ENCODE assay signal across 1 cellular context in the genomic region with DNA sequence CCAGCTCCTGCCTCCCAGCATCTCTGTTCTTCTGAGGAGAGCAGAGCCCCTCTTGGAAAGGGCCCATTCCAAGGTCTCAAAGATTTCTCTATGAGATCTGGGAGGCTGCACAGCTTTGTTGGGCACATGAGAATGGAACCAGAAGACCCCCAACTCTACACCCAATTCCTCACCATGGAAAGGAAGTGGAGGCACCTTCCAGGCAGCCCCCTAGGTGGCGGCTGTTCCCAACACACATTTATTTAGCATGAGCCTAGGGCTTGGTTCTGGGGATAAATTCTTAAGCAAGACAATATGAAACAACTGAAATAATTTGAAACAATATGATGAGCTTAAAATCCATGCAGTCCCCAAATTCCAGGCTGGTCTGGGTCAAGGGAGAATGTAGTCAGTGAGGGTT.
TF ChIP-seq lines count a peak whose summit lies in the region.

No MANE protein-coding gene starts in this region.

TF ChIP-seq in WTC11, 78 proteins besides CTCF, POLR2A, EP300 and RAD21:
- TF ChIP-seq, protein P1, sequence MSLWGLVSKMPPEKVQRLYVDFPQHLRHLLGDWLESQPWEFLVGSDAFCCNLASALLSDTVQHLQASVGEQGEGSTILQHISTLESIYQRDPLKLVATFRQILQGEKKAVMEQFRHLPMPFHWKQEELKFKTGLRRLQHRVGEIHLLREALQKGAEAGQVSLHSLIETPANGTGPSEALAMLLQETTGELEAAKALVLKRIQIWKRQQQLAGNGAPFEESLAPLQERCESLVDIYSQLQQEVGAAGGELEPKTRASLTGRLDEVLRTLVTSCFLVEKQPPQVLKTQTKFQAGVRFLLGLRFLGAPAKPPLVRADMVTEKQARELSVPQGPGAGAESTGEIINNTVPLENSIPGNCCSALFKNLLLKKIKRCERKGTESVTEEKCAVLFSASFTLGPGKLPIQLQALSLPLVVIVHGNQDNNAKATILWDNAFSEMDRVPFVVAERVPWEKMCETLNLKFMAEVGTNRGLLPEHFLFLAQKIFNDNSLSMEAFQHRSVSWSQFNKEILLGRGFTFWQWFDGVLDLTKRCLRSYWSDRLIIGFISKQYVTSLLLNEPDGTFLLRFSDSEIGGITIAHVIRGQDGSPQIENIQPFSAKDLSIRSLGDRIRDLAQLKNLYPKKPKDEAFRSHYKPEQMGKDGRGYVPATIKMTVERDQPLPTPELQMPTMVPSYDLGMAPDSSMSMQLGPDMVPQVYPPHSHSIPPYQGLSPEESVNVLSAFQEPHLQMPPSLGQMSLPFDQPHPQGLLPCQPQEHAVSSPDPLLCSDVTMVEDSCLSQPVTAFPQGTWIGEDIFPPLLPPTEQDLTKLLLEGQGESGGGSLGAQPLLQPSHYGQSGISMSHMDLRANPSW (CRISPR knock-in tag; conservative IDR thresholded peaks at IDR 0.05; ENCODE audit: low read depth) = no peak
- TF ChIP-seq, protein P2, sequence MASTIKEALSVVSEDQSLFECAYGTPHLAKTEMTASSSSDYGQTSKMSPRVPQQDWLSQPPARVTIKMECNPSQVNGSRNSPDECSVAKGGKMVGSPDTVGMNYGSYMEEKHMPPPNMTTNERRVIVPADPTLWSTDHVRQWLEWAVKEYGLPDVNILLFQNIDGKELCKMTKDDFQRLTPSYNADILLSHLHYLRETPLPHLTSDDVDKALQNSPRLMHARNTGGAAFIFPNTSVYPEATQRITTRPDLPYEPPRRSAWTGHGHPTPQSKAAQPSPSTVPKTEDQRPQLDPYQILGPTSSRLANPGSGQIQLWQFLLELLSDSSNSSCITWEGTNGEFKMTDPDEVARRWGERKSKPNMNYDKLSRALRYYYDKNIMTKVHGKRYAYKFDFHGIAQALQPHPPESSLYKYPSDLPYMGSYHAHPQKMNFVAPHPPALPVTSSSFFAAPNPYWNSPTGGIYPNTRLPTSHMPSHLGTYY (CRISPR knock-in tag; IDR thresholded peaks at IDR 0.05) = no peak
- TF ChIP-seq SMAD4 (CRISPR knock-in tag; IDR thresholded peaks at IDR 0.05) (no peak), SP1 (CRISPR knock-in tag; conservative IDR thresholded peaks at IDR 0.05) (no peak), ELF4 (CRISPR knock-in tag; IDR thresholded peaks at IDR 0.05; ENCODE audit: low read depth) (no peak), ZNF396 (CRISPR knock-in tag; IDR thresholded peaks at IDR 0.05; ENCODE audit: borderline replicate concordance) (no peak), ZNF416 (CRISPR knock-in tag; IDR thresholded peaks at IDR 0.05) (no peak), SMAD3 (CRISPR knock-in tag; IDR thresholded peaks at IDR 0.05; ENCODE audit: borderline replicate concordance) (no peak), OVOL2 (CRISPR knock-in tag; IDR thresholded peaks at IDR 0.05; ENCODE audit: borderline replicate concordance) (no peak), TEAD1 (CRISPR knock-in tag; IDR thresholded peaks at IDR 0.05) (no peak), FOXJ3 (CRISPR knock-in tag; IDR thresholded peaks at IDR 0.05; ENCODE audit: borderline replicate concordance) (no peak), TCF7 (CRISPR knock-in tag; IDR thresholded peaks at IDR 0.05; ENCODE audit: low read depth) (no peak), IRF2 (CRISPR knock-in tag; IDR thresholded peaks at IDR 0.05; ENCODE audit: borderline replicate concordance, low read depth) (no peak)
- TF ChIP-seq, protein P3, sequence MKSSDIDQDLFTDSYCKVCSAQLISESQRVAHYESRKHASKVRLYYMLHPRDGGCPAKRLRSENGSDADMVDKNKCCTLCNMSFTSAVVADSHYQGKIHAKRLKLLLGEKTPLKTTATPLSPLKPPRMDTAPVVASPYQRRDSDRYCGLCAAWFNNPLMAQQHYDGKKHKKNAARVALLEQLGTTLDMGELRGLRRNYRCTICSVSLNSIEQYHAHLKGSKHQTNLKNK (CRISPR knock-in tag; IDR thresholded peaks at IDR 0.05) = no peak
- TF ChIP-seq, protein P4, sequence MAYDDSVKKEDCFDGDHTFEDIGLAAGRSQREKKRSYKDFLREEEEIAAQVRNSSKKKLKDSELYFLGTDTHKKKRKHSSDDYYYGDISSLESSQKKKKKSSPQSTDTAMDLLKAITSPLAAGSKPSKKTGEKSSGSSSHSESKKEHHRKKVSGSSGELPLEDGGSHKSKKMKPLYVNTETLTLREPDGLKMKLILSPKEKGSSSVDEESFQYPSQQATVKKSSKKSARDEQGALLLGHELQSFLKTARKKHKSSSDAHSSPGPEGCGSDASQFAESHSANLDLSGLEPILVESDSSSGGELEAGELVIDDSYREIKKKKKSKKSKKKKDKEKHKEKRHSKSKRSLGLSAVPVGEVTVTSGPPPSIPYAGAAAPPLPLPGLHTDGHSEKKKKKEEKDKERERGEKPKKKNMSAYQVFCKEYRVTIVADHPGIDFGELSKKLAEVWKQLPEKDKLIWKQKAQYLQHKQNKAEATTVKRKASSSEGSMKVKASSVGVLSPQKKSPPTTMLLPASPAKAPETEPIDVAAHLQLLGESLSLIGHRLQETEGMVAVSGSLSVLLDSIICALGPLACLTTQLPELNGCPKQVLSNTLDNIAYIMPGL (CRISPR knock-in tag; IDR thresholded peaks at IDR 0.05) = no peak
- TF ChIP-seq, protein P5, sequence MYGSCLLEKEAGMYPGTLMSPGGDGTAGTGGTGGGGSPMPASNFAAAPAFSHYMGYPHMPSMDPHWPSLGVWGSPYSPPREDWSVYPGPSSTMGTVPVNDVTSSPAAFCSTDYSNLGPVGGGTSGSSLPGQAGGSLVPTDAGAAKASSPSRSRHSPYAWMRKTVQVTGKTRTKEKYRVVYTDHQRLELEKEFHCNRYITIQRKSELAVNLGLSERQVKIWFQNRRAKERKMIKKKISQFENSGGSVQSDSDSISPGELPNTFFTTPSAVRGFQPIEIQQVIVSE (CRISPR knock-in tag; IDR thresholded peaks at IDR 0.05; ENCODE audit: borderline replicate concordance) = no peak
- TF ChIP-seq, protein P6, sequence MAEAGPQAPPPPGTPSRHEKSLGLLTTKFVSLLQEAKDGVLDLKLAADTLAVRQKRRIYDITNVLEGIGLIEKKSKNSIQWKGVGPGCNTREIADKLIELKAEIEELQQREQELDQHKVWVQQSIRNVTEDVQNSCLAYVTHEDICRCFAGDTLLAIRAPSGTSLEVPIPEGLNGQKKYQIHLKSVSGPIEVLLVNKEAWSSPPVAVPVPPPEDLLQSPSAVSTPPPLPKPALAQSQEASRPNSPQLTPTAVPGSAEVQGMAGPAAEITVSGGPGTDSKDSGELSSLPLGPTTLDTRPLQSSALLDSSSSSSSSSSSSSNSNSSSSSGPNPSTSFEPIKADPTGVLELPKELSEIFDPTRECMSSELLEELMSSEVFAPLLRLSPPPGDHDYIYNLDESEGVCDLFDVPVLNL (CRISPR knock-in tag; IDR thresholded peaks at IDR 0.05; ENCODE audit: borderline replicate concordance, low read depth) = no peak
- TF ChIP-seq, protein P7, sequence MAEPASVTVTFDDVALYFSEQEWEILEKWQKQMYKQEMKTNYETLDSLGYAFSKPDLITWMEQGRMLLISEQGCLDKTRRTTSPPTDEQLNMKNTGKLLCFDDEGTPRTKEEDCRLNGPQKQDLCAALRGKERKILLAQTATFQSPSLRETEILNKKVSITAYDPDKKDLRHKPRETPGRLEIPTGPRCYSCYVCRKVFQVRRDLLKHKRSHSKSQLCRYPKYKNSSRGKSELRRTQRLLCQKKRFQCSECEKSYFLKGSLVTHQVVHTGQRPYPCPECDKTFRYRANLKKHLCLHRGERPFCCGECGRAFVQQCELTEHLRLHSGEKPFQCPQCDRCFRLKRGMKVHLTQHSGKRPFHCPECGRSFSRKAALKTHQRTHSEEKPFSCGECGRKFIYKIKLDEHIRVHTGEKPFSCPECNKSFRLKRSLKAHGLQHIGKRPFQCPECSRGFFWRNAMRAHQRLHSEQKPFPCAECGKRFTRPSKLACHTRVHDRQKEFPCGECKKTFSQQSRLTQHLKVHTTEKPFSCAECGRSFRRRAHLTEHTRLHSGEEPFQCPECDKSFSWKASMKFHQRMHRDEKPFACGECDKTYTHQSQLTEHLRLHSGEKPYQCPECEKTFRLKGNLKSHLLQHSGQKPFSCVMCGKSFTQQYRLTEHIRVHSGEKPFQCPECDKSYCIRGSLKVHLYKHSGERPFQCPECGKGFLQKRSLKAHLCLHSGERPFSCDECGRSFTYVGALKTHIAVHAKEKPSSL (CRISPR knock-in tag; conservative IDR thresholded peaks at IDR 0.05) = no peak
